13 cellular contexts compared by ENCODE assay signal in the genomic region with DNA sequence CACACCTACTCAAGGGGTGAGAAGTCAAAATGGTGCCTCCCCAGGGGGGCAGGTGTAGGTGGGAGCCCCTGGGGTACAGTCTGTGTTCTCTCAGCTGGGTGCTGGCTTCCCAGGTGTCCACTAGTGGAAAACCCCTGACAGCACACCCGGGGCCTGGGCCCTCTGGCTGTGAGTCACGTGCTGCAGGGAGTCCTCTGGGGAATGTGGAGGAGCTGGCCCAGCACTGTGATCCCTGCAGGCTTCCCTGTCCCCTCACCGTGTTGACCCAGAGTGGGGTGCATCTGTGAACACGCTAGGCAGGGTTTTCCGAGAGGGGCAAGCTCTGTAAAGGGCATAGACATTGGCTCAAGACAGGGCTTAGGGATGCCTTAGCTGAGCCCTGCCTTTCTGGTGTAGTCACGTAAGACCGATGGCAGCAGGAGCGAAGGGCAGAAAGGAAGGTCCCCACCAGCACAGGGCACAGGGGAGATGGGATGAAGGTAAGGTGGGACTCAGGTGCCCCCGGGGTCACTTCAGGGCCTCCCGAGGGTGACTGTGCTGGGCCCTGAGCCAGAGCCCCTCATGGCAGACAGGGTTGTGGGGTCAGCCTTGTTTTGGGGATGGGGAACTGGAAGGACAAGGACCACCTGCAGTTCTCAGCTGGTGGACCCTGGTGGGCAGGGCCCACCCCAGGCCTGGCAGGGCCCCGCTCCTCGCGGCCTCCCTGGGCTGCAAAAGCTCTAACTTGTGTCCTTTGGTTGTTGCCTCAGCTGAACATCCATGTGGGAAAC. TPM values are rescaled to one million over a fixed set of nuclear protein-coding genes. Genes with fewer than 3 reads are reported as not detected.
DNase-seq lines count a peak whose midpoint lies in the region; ATAC-seq, FAIRE-seq and TF ChIP-seq lines count a peak whose summit lies in the region.
"Had no signal": no experiment of that assay in that cellular context is flagged by ENCODE, and none has a peak within 500 bp of the region (broad histone marks: within the 10 kb centered on the region; RNA-seq: fewer than 3 reads in every experiment).

No MANE protein-coding gene starts in this region.

- no peaks in the 10 kb centered on the region for H3K27me3 Mint-ChIP-seq in progenitor cell of endocrine pancreas

- peak overlapping the region; percentile 59 for H3K9ac ChIP-seq in BLaER1
- no peak overlapping the region for H3K9ac ChIP-seq in Karpas-422 (ENCODE audit: low read length)
- H3K9ac ChIP-seq in HepG2 (ENCODE audit: insufficient read depth, low read depth, low read length): no peak overlapping the region

- H3K27ac ChIP-seq in BLaER1: peak overlapping the region; percentile 86
- H3K27ac ChIP-seq in Karpas-422 (ENCODE audit: low read length): peak overlapping the region; percentile 12; the same call in 1 of the 2 replicates
- no peak overlapping the region for H3K27ac ChIP-seq in HepG2 (ENCODE audit: extremely low read length, insufficient read depth, low read length)
- H3K27ac ChIP-seq: coronary artery, prostate gland, tibial nerve had no signal

- H3K27ac Mint-ChIP-seq in progenitor cell of endocrine pancreas: no peak overlapping the region

- ATAC-seq in HepG2 (no peak), GM18907 (IDR thresholded peaks at IDR 0.05; ENCODE audit: unreplicated experiment) (no peak)
- ATAC-seq: PC-3 had no signal

- peaks cover 38% of the 10 kb centered on the region for H3K36me3 Mint-ChIP-seq in progenitor cell of endocrine pancreas (ENCODE audit: insufficient read depth)

- peaks cover 94% of the 10 kb centered on the region for H3K4me1 ChIP-seq in BLaER1
- H3K4me1 ChIP-seq in Karpas-422 (ENCODE audit: low read length): peaks cover 81% of the 10 kb centered on the region
- peaks cover 24% of the 10 kb centered on the region for H3K4me1 ChIP-seq in HepG2 (ENCODE audit: insufficient read depth, low read length)
- H3K4me1 ChIP-seq: prostate gland had no signal

- H3K4me3 ChIP-seq in BLaER1 (no peak overlapping the region), Karpas-422 (ENCODE audit: low read length) (no peak overlapping the region), HepG2 (replicated peaks in 1 of 3; ENCODE audit: insufficient read depth in 1 of 3, low read depth in 2 of 3, low read length in 3 of 3) (no peak overlapping the region)
- H3K4me3 ChIP-seq: coronary artery, prostate gland, tibial nerve had no signal

- no peak overlapping the region for H3K4me3 Mint-ChIP-seq in progenitor cell of endocrine pancreas (ENCODE audit: low read depth)

- WGBS in HepG2 (ENCODE audit: low lambda C conversion rate): 99% methylated on average over 9 of the region's 13 CpGs

- no peak overlapping the region for H2AFZ ChIP-seq in Karpas-422 (ENCODE audit: low read length)
- H2AFZ ChIP-seq in HepG2 (ENCODE audit: low read length): no peak overlapping the region

- CTCF ChIA-PET in HepG2 (lab: Yijun Ruan, JAX; ENCODE audit: low intra/inter-chr PET ratio, low total read pairs): no interaction called here

- H3K36me3 ChIP-seq in BLaER1 (peaks cover 99% of the 10 kb centered on the region), Karpas-422 (ENCODE audit: insufficient read depth, low read length) (peaks cover 54% of the 10 kb centered on the region), HepG2 (replicated peaks in 1 of 2; ENCODE audit: control insufficient read depth in 1 of 2, insufficient read depth in 2 of 2, low read length in 2 of 2) (peaks cover 62 to 80% of the 10 kb centered on the region in 2 experiments)

- TF ChIP-seq EP300 in HepG2 (IDR thresholded peaks at IDR 0.05; ENCODE audit: low read depth in 2 of 2, low read length in 2 of 2): no peak
- TF ChIP-seq EP300 in HepG2 (CRISPR knock-in tag; IDR thresholded peaks at IDR 0.05; ENCODE audit: borderline replicate concordance): no peak

- H4K20me1 ChIP-seq in BLaER1 (peaks cover 35% of the 10 kb centered on the region), Karpas-422 (ENCODE audit: insufficient read depth, low read depth, low read length) (peaks cover 16% of the 10 kb centered on the region; the same call in 1 of the 2 replicates), HepG2 (ENCODE audit: insufficient read depth, low read length) (no peaks in the 10 kb centered on the region)

- DNase-seq in Karpas-422 (no peak), HepG2 (ENCODE audit: low spot score) (no peak), progenitor cell of endocrine pancreas (ENCODE audit: low spot score, unreplicated experiment) (no peak), NCI-H2029 treated with DMSO at 0.1 percent for 48 hours (lab: John Stamatoyannopoulos, UW) (no peak)
- DNase-seq: erythroblast, PC-3, WERI-Rb-1 had no signal

- POLR2A ChIA-PET in HepG2 (lab: Yijun Ruan, JAX): interaction anchor here (0.6 kb wide), 1 partner anchor 79 kb away, joined by 3 read pairs; no protein-coding TSS in a partner anchor

- no peaks in the 10 kb centered on the region for H3K27me3 ChIP-seq in BLaER1
- H3K27me3 ChIP-seq in Karpas-422 (ENCODE audit: low read length): no peaks in the 10 kb centered on the region
- no peaks in the 10 kb centered on the region for H3K27me3 ChIP-seq in HepG2 (ENCODE audit: control insufficient read depth in 1 of 2, insufficient read depth in 2 of 2, low read length in 2 of 2)
- H3K27me3 ChIP-seq: tibial nerve had no signal

- BruUV-seq in HepG2 (replicated peaks; lab: Mats Ljungman, UMichigan): no TSS peak

- H3K9me3 ChIP-seq in BLaER1 (no peaks in the 10 kb centered on the region), Karpas-422 (ENCODE audit: low read length) (no peaks in the 10 kb centered on the region), HepG2 (ENCODE audit: low read length) (no peaks in the 10 kb centered on the region)
- H3K9me3 ChIP-seq: prostate gland had no signal

- H3K4me2 ChIP-seq in BLaER1: peak overlapping the region; percentile 69
- H3K4me2 ChIP-seq in Karpas-422 (ENCODE audit: low read depth, low read length, poor library complexity, severe bottlenecking): no peak overlapping the region
- no peak overlapping the region for H3K4me2 ChIP-seq in HepG2 (ENCODE audit: low read depth, low read length)

- no peaks in the 10 kb centered on the region for H3K4me1 Mint-ChIP-seq in progenitor cell of endocrine pancreas (ENCODE audit: low read depth)

- TF ChIP-seq RAD21 in HepG2 (CRISPR knock-in tag; IDR thresholded peaks at IDR 0.05): no peak

- FAIRE-seq in HepG2 (lab: Jason Lieb, UNC): no peak
- FAIRE-seq: keratinocyte had no signal

- H3K9me2 ChIP-seq in Karpas-422 (replicated peaks; ENCODE audit: insufficient read depth, low read length): no peaks in the 10 kb centered on the region

- no peaks in the 10 kb centered on the region for H3K9me3 Mint-ChIP-seq in progenitor cell of endocrine pancreas (ENCODE audit: low read depth)

- H3K79me2 ChIP-seq in Karpas-422 (ENCODE audit: low read length) (peaks cover 50% of the 10 kb centered on the region), HepG2 (ENCODE audit: insufficient read depth, low read length) (no peaks in the 10 kb centered on the region)

- TF ChIP-seq POLR2A in HepG2 (IDR thresholded peaks at IDR 0.05; ENCODE audit: insufficient read depth in 1 of 2, low read depth in 2 of 2, low read length in 2 of 2): no peak

- intact Hi-C loops in HepG2 (cut with micrococcal nuclease; ENCODE audit: unreplicated experiment): no loop called here

- in situ Hi-C loops in HepG2 (cut with HindIII; ENCODE audit: extremely low pct_ligation_motif_present, low pct_unique_long_range_greater_than_20kb): loop anchor here (25.0 kb wide), 1 partner anchor 212 kb away; no protein-coding TSS in a partner anchor

- TF ChIP-seq CTCF in HepG2 (CRISPR knock-in tag; IDR thresholded peaks at IDR 0.05) (no peak), progenitor cell of endocrine pancreas (IDR thresholded peaks at IDR 0.05; ENCODE audit: unreplicated experiment) (no peak)

RNA-seq across cellular contexts. Expression of a gene that starts 14.1 kb away (rescaled TPM):
- 16.3 and 21.7 TPM in 2 replicates for total RNA-seq in Karpas-422 (2014; rRNA removed; shearing (Covaris generic); ENCODE audit: low replicate concordance)
- total RNA-seq in HepG2 (2016; rRNA removed; fragmentation: Illumina TruSeq; extraction: Trizol) (not detected in 2 replicates), progenitor cell of endocrine pancreas (1.5 and 2.8 TPM in 2 replicates)
- not detected in 2 replicates for total RNA-seq in HepG2 (2016; cell fraction: cytosol; rRNA removed; fragmentation: Illumina TruSeq; extraction: Trizol; ENCODE audit: low read depth)
- not detected in 2 replicates for total RNA-seq in HepG2 (2016; cell fraction: insoluble cytoplasmic fraction; rRNA removed; fragmentation: Illumina TruSeq; extraction: Trizol)
- not detected in 2 replicates for total RNA-seq in HepG2 (2016; cell fraction: membrane; rRNA removed; fragmentation: Illumina TruSeq; extraction: Trizol)
- total RNA-seq in HepG2 (2016; cell fraction: nucleus; rRNA removed; fragmentation: Illumina TruSeq; extraction: Trizol): not detected in 2 replicates
- not detected in 2 replicates for polyA plus RNA-seq in HepG2 (2011; rRNA removed)
- not detected in 2 replicates for polyA plus RNA-seq in HepG2 (2011; cell fraction: cytosol; rRNA removed)
- polyA plus RNA-seq in HepG2 (2011; cell fraction: nucleus; rRNA removed): not detected in 2 replicates
- polyA plus RNA-seq in HepG2 (2012): 0.07 TPM in 1 of 2 replicates, not detected in the other
- polyA plus RNA-seq in HepG2 (2016; cell fraction: cytosol; fragmentation: Illumina TruSeq; extraction: Trizol; ENCODE audit: low read depth): not detected in 2 replicates
- polyA plus RNA-seq in HepG2 (2016; cell fraction: insoluble cytoplasmic fraction; fragmentation: Illumina TruSeq; extraction: Trizol; ENCODE audit: low read depth): not detected in 2 replicates
- polyA plus RNA-seq in HepG2 (2016; cell fraction: membrane; fragmentation: Illumina TruSeq; extraction: Trizol; ENCODE audit: low read depth): not detected in 2 replicates
- not detected in 2 replicates for polyA plus RNA-seq in HepG2 (2016; cell fraction: nucleus; fragmentation: Illumina TruSeq; extraction: Trizol; ENCODE audit: insufficient read depth, low read depth)
- polyA minus RNA-seq in HepG2 (2011; rRNA and poly(A)+ RNA removed; ENCODE audit: low replicate concordance): 1.4 TPM in 1 of 2 replicates, not detected in the other
- polyA minus RNA-seq in HepG2 (2011; cell fraction: cytosol; rRNA and poly(A)+ RNA removed): not detected in 2 replicates
- not detected in 2 replicates for polyA minus RNA-seq in HepG2 (2011; cell fraction: nucleus; rRNA and poly(A)+ RNA removed)
- total RNA-seq: PC-3 had no signal

RNA-seq across cellular contexts. Expression of a gene that starts 33.0 kb away (rescaled TPM):
- total RNA-seq in Karpas-422 (2014; rRNA removed; shearing (Covaris generic); ENCODE audit: low replicate concordance): 30.3 and 45.6 TPM in 2 replicates
- total RNA-seq in HepG2 (2016; rRNA removed; fragmentation: Illumina TruSeq; extraction: Trizol) (8.9 and 15.2 TPM in 2 replicates), progenitor cell of endocrine pancreas (39.7 and 40.1 TPM in 2 replicates)
- total RNA-seq in HepG2 (2016; cell fraction: cytosol; rRNA removed; fragmentation: Illumina TruSeq; extraction: Trizol; ENCODE audit: low read depth): 9.3 TPM in 2 replicates
- 9.3 and 15.6 TPM in 2 replicates for total RNA-seq in HepG2 (2016; cell fraction: insoluble cytoplasmic fraction; rRNA removed; fragmentation: Illumina TruSeq; extraction: Trizol)
- total RNA-seq in HepG2 (2016; cell fraction: membrane; rRNA removed; fragmentation: Illumina TruSeq; extraction: Trizol): 18.3 and 19.5 TPM in 2 replicates
- 16.4 and 16.6 TPM in 2 replicates for total RNA-seq in HepG2 (2016; cell fraction: nucleus; rRNA removed; fragmentation: Illumina TruSeq; extraction: Trizol)
- 15.4 and 18.6 TPM in 2 replicates for polyA plus RNA-seq in HepG2 (2011; rRNA removed)
- polyA plus RNA-seq in HepG2 (2011; cell fraction: cytosol; rRNA removed): 16.1 and 19.7 TPM in 2 replicates
- polyA plus RNA-seq in HepG2 (2011; cell fraction: nucleus; rRNA removed): 28.4 and 31.3 TPM in 2 replicates
- polyA plus RNA-seq in HepG2 (2012): 11.1 and 17.5 TPM in 2 replicates
- polyA plus RNA-seq in HepG2 (2016; cell fraction: cytosol; fragmentation: Illumina TruSeq; extraction: Trizol; ENCODE audit: low read depth): 16.2 and 17.4 TPM in 2 replicates
- 8.6 and 11.3 TPM in 2 replicates for polyA plus RNA-seq in HepG2 (2016; cell fraction: insoluble cytoplasmic fraction; fragmentation: Illumina TruSeq; extraction: Trizol; ENCODE audit: low read depth)
- 16.1 and 17.7 TPM in 2 replicates for polyA plus RNA-seq in HepG2 (2016; cell fraction: membrane; fragmentation: Illumina TruSeq; extraction: Trizol; ENCODE audit: low read depth)
- 31.8 and 34.3 TPM in 2 replicates for polyA plus RNA-seq in HepG2 (2016; cell fraction: nucleus; fragmentation: Illumina TruSeq; extraction: Trizol; ENCODE audit: insufficient read depth, low read depth)
- 11.5 and 32.8 TPM in 2 replicates for polyA minus RNA-seq in HepG2 (2011; rRNA and poly(A)+ RNA removed; ENCODE audit: low replicate concordance)
- 4.7 and 5.8 TPM in 2 replicates for polyA minus RNA-seq in HepG2 (2011; cell fraction: cytosol; rRNA and poly(A)+ RNA removed)
- polyA minus RNA-seq in HepG2 (2011; cell fraction: nucleus; rRNA and poly(A)+ RNA removed): 21.2 and 32.8 TPM in 2 replicates

RNA-seq across cellular contexts. Expression of a gene that starts 37.9 kb away (rescaled TPM):
- 400 and 531 TPM in 2 replicates for total RNA-seq in Karpas-422 (2014; rRNA removed; shearing (Covaris generic); ENCODE audit: low replicate concordance)
- 74.0 and 75.8 TPM in 2 replicates for total RNA-seq in HepG2 (2016; rRNA removed; fragmentation: Illumina TruSeq; extraction: Trizol)
- 49.5 and 56.5 TPM in 2 replicates for total RNA-seq in HepG2 (2016; cell fraction: cytosol; rRNA removed; fragmentation: Illumina TruSeq; extraction: Trizol; ENCODE audit: low read depth)
- total RNA-seq in HepG2 (2016; cell fraction: insoluble cytoplasmic fraction; rRNA removed; fragmentation: Illumina TruSeq; extraction: Trizol): 57.1 and 69.6 TPM in 2 replicates
- total RNA-seq in HepG2 (2016; cell fraction: membrane; rRNA removed; fragmentation: Illumina TruSeq; extraction: Trizol): 60.2 and 66.9 TPM in 2 replicates
- 33.7 and 37.0 TPM in 2 replicates for total RNA-seq in HepG2 (2016; cell fraction: nucleus; rRNA removed; fragmentation: Illumina TruSeq; extraction: Trizol)
- 150 and 166 TPM in 2 replicates for polyA plus RNA-seq in HepG2 (2011; rRNA removed)
- 110 and 129 TPM in 2 replicates for polyA plus RNA-seq in HepG2 (2011; cell fraction: cytosol; rRNA removed)
- polyA plus RNA-seq in HepG2 (2011; cell fraction: nucleus; rRNA removed): 88.0 and 96.6 TPM in 2 replicates
- polyA plus RNA-seq in HepG2 (2012): 99.4 and 113 TPM in 2 replicates
- 78.3 and 90.9 TPM in 2 replicates for polyA plus RNA-seq in HepG2 (2016; cell fraction: cytosol; fragmentation: Illumina TruSeq; extraction: Trizol; ENCODE audit: low read depth)
- polyA plus RNA-seq in HepG2 (2016; cell fraction: insoluble cytoplasmic fraction; fragmentation: Illumina TruSeq; extraction: Trizol; ENCODE audit: low read depth): 127 and 143 TPM in 2 replicates
- polyA plus RNA-seq in HepG2 (2016; cell fraction: membrane; fragmentation: Illumina TruSeq; extraction: Trizol; ENCODE audit: low read depth): 82.2 and 92.9 TPM in 2 replicates
- 92.2 and 94.0 TPM in 2 replicates for polyA plus RNA-seq in HepG2 (2016; cell fraction: nucleus; fragmentation: Illumina TruSeq; extraction: Trizol; ENCODE audit: insufficient read depth, low read depth)
- 77.2 and 97.6 TPM in 2 replicates for polyA minus RNA-seq in HepG2 (2011; rRNA and poly(A)+ RNA removed; ENCODE audit: low replicate concordance)
- polyA minus RNA-seq in HepG2 (2011; cell fraction: cytosol; rRNA and poly(A)+ RNA removed): 35.3 and 48.0 TPM in 2 replicates
- polyA minus RNA-seq in HepG2 (2011; cell fraction: nucleus; rRNA and poly(A)+ RNA removed): 55.2 and 55.9 TPM in 2 replicates
- 185 and 195 TPM in 2 replicates for total RNA-seq in progenitor cell of endocrine pancreas

RNA-seq across cellular contexts. Expression of a gene that starts 52.0 kb away (rescaled TPM):
- 48.2 and 84.2 TPM in 2 replicates for total RNA-seq in Karpas-422 (2014; rRNA removed; shearing (Covaris generic); ENCODE audit: low replicate concordance)
- total RNA-seq in HepG2 (2016; rRNA removed; fragmentation: Illumina TruSeq; extraction: Trizol) (2.7 and 8.9 TPM in 2 replicates), progenitor cell of endocrine pancreas (41.6 and 50.2 TPM in 2 replicates)
- total RNA-seq in HepG2 (2016; cell fraction: cytosol; rRNA removed; fragmentation: Illumina TruSeq; extraction: Trizol; ENCODE audit: low read depth): 1.8 and 2.5 TPM in 2 replicates
- 2.3 and 8.4 TPM in 2 replicates for total RNA-seq in HepG2 (2016; cell fraction: insoluble cytoplasmic fraction; rRNA removed; fragmentation: Illumina TruSeq; extraction: Trizol)
- total RNA-seq in HepG2 (2016; cell fraction: membrane; rRNA removed; fragmentation: Illumina TruSeq; extraction: Trizol): 2.3 and 2.5 TPM in 2 replicates
- total RNA-seq in HepG2 (2016; cell fraction: nucleus; rRNA removed; fragmentation: Illumina TruSeq; extraction: Trizol): 8.4 and 12.1 TPM in 2 replicates
- polyA plus RNA-seq in HepG2 (2011; rRNA removed): 28.6 and 88.6 TPM in 2 replicates
- 28.4 and 53.0 TPM in 2 replicates for polyA plus RNA-seq in HepG2 (2011; cell fraction: cytosol; rRNA removed)
- polyA plus RNA-seq in HepG2 (2011; cell fraction: nucleus; rRNA removed): 63.0 and 95.6 TPM in 2 replicates
- 39.9 and 70.8 TPM in 2 replicates for polyA plus RNA-seq in HepG2 (2012)
- 0.88 and 0.92 TPM in 2 replicates for polyA plus RNA-seq in HepG2 (2016; cell fraction: cytosol; fragmentation: Illumina TruSeq; extraction: Trizol; ENCODE audit: low read depth)
- polyA plus RNA-seq in HepG2 (2016; cell fraction: insoluble cytoplasmic fraction; fragmentation: Illumina TruSeq; extraction: Trizol; ENCODE audit: low read depth): 3.0 and 3.5 TPM in 2 replicates
- polyA plus RNA-seq in HepG2 (2016; cell fraction: membrane; fragmentation: Illumina TruSeq; extraction: Trizol; ENCODE audit: low read depth): 1.7 TPM in 2 replicates
- polyA plus RNA-seq in HepG2 (2016; cell fraction: nucleus; fragmentation: Illumina TruSeq; extraction: Trizol; ENCODE audit: insufficient read depth, low read depth): 13.9 and 17.6 TPM in 2 replicates
- 28.7 TPM in 1 of 2 replicates, not detected in the other for polyA minus RNA-seq in HepG2 (2011; rRNA and poly(A)+ RNA removed; ENCODE audit: low replicate concordance)
- polyA minus RNA-seq in HepG2 (2011; cell fraction: cytosol; rRNA and poly(A)+ RNA removed): 5.1 and 17.3 TPM in 2 replicates
- polyA minus RNA-seq in HepG2 (2011; cell fraction: nucleus; rRNA and poly(A)+ RNA removed): 9.9 and 21.9 TPM in 2 replicates

RNA-seq across cellular contexts. Expression of a gene that starts 56.9 kb away (rescaled TPM):
- total RNA-seq in Karpas-422 (2014; rRNA removed; shearing (Covaris generic); ENCODE audit: low replicate concordance): 115 and 220 TPM in 2 replicates
- total RNA-seq in HepG2 (2016; rRNA removed; fragmentation: Illumina TruSeq; extraction: Trizol) (59.1 and 62.8 TPM in 2 replicates), progenitor cell of endocrine pancreas (39.5 and 42.3 TPM in 2 replicates)
- 34.5 and 34.6 TPM in 2 replicates for total RNA-seq in HepG2 (2016; cell fraction: cytosol; rRNA removed; fragmentation: Illumina TruSeq; extraction: Trizol; ENCODE audit: low read depth)
- 56.2 and 62.6 TPM in 2 replicates for total RNA-seq in HepG2 (2016; cell fraction: insoluble cytoplasmic fraction; rRNA removed; fragmentation: Illumina TruSeq; extraction: Trizol)
- 61.2 and 64.2 TPM in 2 replicates for total RNA-seq in HepG2 (2016; cell fraction: membrane; rRNA removed; fragmentation: Illumina TruSeq; extraction: Trizol)
- total RNA-seq in HepG2 (2016; cell fraction: nucleus; rRNA removed; fragmentation: Illumina TruSeq; extraction: Trizol): 31.4 and 47.6 TPM in 2 replicates
- polyA plus RNA-seq in HepG2 (2011; rRNA removed): 37.0 and 60.2 TPM in 2 replicates
- 42.3 and 49.1 TPM in 2 replicates for polyA plus RNA-seq in HepG2 (2011; cell fraction: cytosol; rRNA removed)
- 45.9 and 96.4 TPM in 2 replicates for polyA plus RNA-seq in HepG2 (2011; cell fraction: nucleus; rRNA removed)
- 103 and 194 TPM in 2 replicates for polyA plus RNA-seq in HepG2 (2012)
- polyA plus RNA-seq in HepG2 (2016; cell fraction: cytosol; fragmentation: Illumina TruSeq; extraction: Trizol; ENCODE audit: low read depth): 73.1 and 74.3 TPM in 2 replicates
- 91.0 and 122 TPM in 2 replicates for polyA plus RNA-seq in HepG2 (2016; cell fraction: insoluble cytoplasmic fraction; fragmentation: Illumina TruSeq; extraction: Trizol; ENCODE audit: low read depth)
- polyA plus RNA-seq in HepG2 (2016; cell fraction: membrane; fragmentation: Illumina TruSeq; extraction: Trizol; ENCODE audit: low read depth): 101 and 107 TPM in 2 replicates
- polyA plus RNA-seq in HepG2 (2016; cell fraction: nucleus; fragmentation: Illumina TruSeq; extraction: Trizol; ENCODE audit: insufficient read depth, low read depth): 107 and 123 TPM in 2 replicates
- 99.0 and 111 TPM in 2 replicates for polyA minus RNA-seq in HepG2 (2011; rRNA and poly(A)+ RNA removed; ENCODE audit: low replicate concordance)
- 44.8 and 90.8 TPM in 2 replicates for polyA minus RNA-seq in HepG2 (2011; cell fraction: cytosol; rRNA and poly(A)+ RNA removed)
- 4.2 and 14.9 TPM in 2 replicates for polyA minus RNA-seq in HepG2 (2011; cell fraction: nucleus; rRNA and poly(A)+ RNA removed)
